In the genomic region with DNA sequence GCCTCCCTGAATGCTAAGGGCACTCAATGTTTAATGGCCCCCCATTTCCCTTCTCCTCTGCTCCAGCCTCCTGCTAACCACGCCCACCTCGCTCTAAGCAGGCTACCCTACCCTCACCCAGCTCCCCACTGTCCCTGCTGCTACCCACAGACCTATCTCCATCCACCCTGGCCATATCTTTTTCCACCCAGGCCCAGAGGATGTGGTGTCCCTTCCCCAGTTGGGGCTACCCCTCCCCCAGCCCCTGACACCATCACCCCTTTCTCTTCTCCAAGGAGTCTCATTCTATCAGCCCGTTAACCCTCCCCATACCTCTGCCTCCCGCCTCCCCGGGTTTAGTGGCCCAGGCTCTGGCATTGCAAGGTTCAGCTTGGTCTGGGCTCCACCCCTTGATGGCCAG, we compare ENCODE assay signal across 10 cellular contexts. TPM values are rescaled to one million over a fixed set of nuclear protein-coding genes. Genes with fewer than 3 reads are reported as not detected.
A peak's percentile ranks its signal among the peaks of the same experiment; 100 is the strongest.
DNase-seq lines count a peak whose midpoint lies in the region; ATAC-seq and TF ChIP-seq lines count a peak whose summit lies in the region.
"Had no signal": no experiment of that assay in that cellular context is flagged by ENCODE, and none has a peak within 500 bp of the region (broad histone marks: within the 10 kb centered on the region; RNA-seq: fewer than 3 reads in every experiment).

No MANE protein-coding gene starts in this region.

- H3K4me3 Mint-ChIP-seq in activated CD8-positive, alpha-beta T cell treated with anti-CD3 and anti-CD28 coated beads, Interleukin-2, amount 10 ng/mL, durations not matched to agents 7 days and 5 days = peak overlapping the region; percentile 71

- no peaks in the 10 kb centered on the region for H3K27me3 Mint-ChIP-seq in activated CD8-positive, alpha-beta T cell treated with anti-CD3 and anti-CD28 coated beads, Interleukin-2, amount 10 ng/mL, durations not matched to agents 7 days and 5 days (ENCODE audit: low read depth)

- H3K27me3 ChIP-seq in BLaER1 treated with 17β-estradiol and CSF1 and Interleukin-3, amounts not matched to agents 10 nM and 100 nM = peaks cover 0 to 6% (median 0%) of the 10 kb centered on the region in 11 experiments; a peak in 3 of 22 replicates
- no peaks in the 10 kb centered on the region for H3K27me3 ChIP-seq in HCT116 (ENCODE audit: insufficient read depth, low read length)
- H3K27me3 ChIP-seq: upper lobe of left lung had no signal

- ATAC-seq in HCT116 = no peak
- ATAC-seq in activated CD8-positive, alpha-beta T cell treated with anti-CD3 and anti-CD28 coated beads, Interleukin-2, amount 10 ng/mL, durations not matched to agents 7 days and 5 days = peak; percentile 2
- no peak for ATAC-seq in mucosa of descending colon
- ATAC-seq in activated CD4-positive, CD25-positive, alpha-beta regulatory T cell treated with anti-CD3 and anti-CD28 coated beads, Interleukin-2, amount 50 U/mL, for 24 hours = no peak

- H3K9me2 ChIP-seq in HCT116 (ENCODE audit: insufficient read depth) = no peaks in the 10 kb centered on the region

- peaks cover 93 to 100% (median 99%) of the 10 kb centered on the region in 10 experiments for H3K4me1 ChIP-seq in BLaER1 treated with 17β-estradiol and CSF1 and Interleukin-3, amounts not matched to agents 10 nM and 100 nM
- H3K4me1 ChIP-seq in HCT116 (ENCODE audit: control insufficient read depth in 1 of 2, insufficient read depth in 2 of 2, low read length in 2 of 2) = peaks cover 20 to 32% of the 10 kb centered on the region in 2 experiments
- peaks cover 26% of the 10 kb centered on the region for H3K4me1 ChIP-seq in mucosa of descending colon (ENCODE audit: low read depth)

- no peaks in the 10 kb centered on the region for H3K9me3 Mint-ChIP-seq in activated CD8-positive, alpha-beta T cell treated with anti-CD3 and anti-CD28 coated beads, Interleukin-2, amount 10 ng/mL, durations not matched to agents 7 days and 5 days (ENCODE audit: insufficient read depth)

- POLR2A ChIA-PET in HCT116 (lab: Charles Lee) = no interaction called here
- POLR2A ChIA-PET in activated CD8-positive, alpha-beta T cell treated with anti-CD3 and anti-CD28 coated beads, Interleukin-2, amount 10 ng/mL, durations not matched to agents 7 days and 5 days (lab: Charles Lee) = interaction anchor here (0.9 to 11.3 kb wide), 5 partner anchors 13 to 76 kb away, joined by 3 to 162 read pairs (median 6); partner anchors contain the start of gene PPIF

- peaks cover 38 to 49% (median 43%) of the 10 kb centered on the region in 11 experiments for H4K20me1 ChIP-seq in BLaER1 treated with 17β-estradiol and CSF1 and Interleukin-3, amounts not matched to agents 10 nM and 100 nM
- H4K20me1 ChIP-seq in HCT116 (ENCODE audit: insufficient read depth) = no peaks in the 10 kb centered on the region

- H2AFZ ChIP-seq in HCT116 (ENCODE audit: low read depth, low read length, poor library complexity, severe bottlenecking) = no peak overlapping the region

- TF ChIP-seq CTCF in HCT116 (IDR thresholded peaks at IDR 0.05 in 2 of 3, conservative IDR thresholded peaks at IDR 0.05 in 1 of 3; ENCODE audit: borderline replicate concordance in 1 of 3, insufficient read depth in 1 of 3, low read depth in 2 of 3, low read length in 2 of 3) (no peak), mucosa of descending colon (IDR thresholded peaks at IDR 0.05) (no peak)

- CTCF ChIA-PET in HCT116 (lab: Charles Lee) = no interaction called here
- CTCF ChIA-PET in activated CD8-positive, alpha-beta T cell treated with anti-CD3 and anti-CD28 coated beads, Interleukin-2, amount 10 ng/mL, durations not matched to agents 7 days and 5 days (lab: Charles Lee) = interaction anchor here (0.7 to 8.6 kb wide), 6 partner anchors 15 to 430 kb away, joined by 3 to 73 read pairs (median 10); partner anchors contain the start of gene PPIF

- intact Hi-C loops in HCT116 (cut with micrococcal nuclease) = no loop called here
- intact Hi-C loops in mucosa of descending colon (cut with DNase I, micrococcal nuclease) = no loop called here

- H3K9ac ChIP-seq in BLaER1 treated with 17β-estradiol and CSF1 and Interleukin-3, amounts not matched to agents 10 nM and 100 nM = peak overlapping the region in 5 of 11 experiments; percentile 38 to 76 (median 71); a peak in 9 of 22 replicates
- no peak overlapping the region for H3K9ac ChIP-seq in HCT116 (ENCODE audit: low read length)

- H3K36me3 ChIP-seq in BLaER1 treated with 17β-estradiol and CSF1 and Interleukin-3, amounts not matched to agents 10 nM and 100 nM = peaks cover 18 to 27% (median 24%) of the 10 kb centered on the region in 11 experiments
- H3K36me3 ChIP-seq in HCT116 (ENCODE audit: control insufficient read depth in 1 of 2, insufficient read depth in 2 of 2, low read length in 2 of 2) (peaks cover 0 to 4% of the 10 kb centered on the region in 2 experiments; a peak in 1 of 4 replicates), mucosa of descending colon (ENCODE audit: low read depth) (no peaks in the 10 kb centered on the region)

- H3K4me3 ChIP-seq in BLaER1 treated with 17β-estradiol and CSF1 and Interleukin-3, amounts not matched to agents 10 nM and 100 nM = peak overlapping the region in 1 of 10 experiments; percentile 3; a peak in 1 of 20 replicates
- H3K4me3 ChIP-seq in HCT116 (replicated peaks in 1 of 2; ENCODE audit: low read depth in 1 of 2, low read length in 2 of 2) (no peak overlapping the region), mucosa of descending colon (no peak overlapping the region)
- H3K4me3 ChIP-seq: upper lobe of left lung had no signal

- peaks cover 0 to 6% (median 0%) of the 10 kb centered on the region in 11 experiments; a peak in 1 of 22 replicates for H3K9me3 ChIP-seq in BLaER1 treated with 17β-estradiol and CSF1 and Interleukin-3, amounts not matched to agents 10 nM and 100 nM (replicated peaks in 1 of 11)
- H3K9me3 ChIP-seq in HCT116 (ENCODE audit: control insufficient read depth in 1 of 2, insufficient read depth in 1 of 2, low read depth in 1 of 2, low read length in 2 of 2) = no peaks in the 10 kb centered on the region
- no peaks in the 10 kb centered on the region for H3K9me3 ChIP-seq in mucosa of descending colon
- H3K9me3 ChIP-seq: upper lobe of left lung had no signal

- TF ChIP-seq POLR2A in HCT116 (IDR thresholded peaks at IDR 0.05; ENCODE audit: borderline replicate concordance, extremely low read depth, insufficient read depth, insufficient read length) = no peak

- H3K27ac ChIP-seq in BLaER1 treated with 17β-estradiol and CSF1 and Interleukin-3, amounts not matched to agents 10 nM and 100 nM = peak overlapping the region in 9 of 11 experiments; percentile 41 to 86 (median 66); a peak in 15 of 22 replicates
- H3K27ac ChIP-seq in HCT116 (ENCODE audit: low read depth, low read length) = peak overlapping the region; percentile 50; the same call in 1 of the 2 replicates

- no peak for TF ChIP-seq RAD21 in HCT116 (IDR thresholded peaks at IDR 0.05; ENCODE audit: low read depth)

- BruUV-seq in HCT116 (replicated peaks; lab: Mats Ljungman, UMichigan) = no TSS peak

- peaks cover 27% of the 10 kb centered on the region for H3K36me3 Mint-ChIP-seq in activated CD8-positive, alpha-beta T cell treated with anti-CD3 and anti-CD28 coated beads, Interleukin-2, amount 10 ng/mL, durations not matched to agents 7 days and 5 days (ENCODE audit: low read depth)

- H3K4me1 Mint-ChIP-seq in activated CD8-positive, alpha-beta T cell treated with anti-CD3 and anti-CD28 coated beads, Interleukin-2, amount 10 ng/mL, durations not matched to agents 7 days and 5 days (ENCODE audit: low read depth) = peaks cover 80% of the 10 kb centered on the region

- H3K27ac Mint-ChIP-seq in activated CD8-positive, alpha-beta T cell treated with anti-CD3 and anti-CD28 coated beads, Interleukin-2, amount 10 ng/mL, durations not matched to agents 7 days and 5 days = peak overlapping the region; percentile 95

- RAD21 ChIA-PET in HCT116 (lab: Charles Lee; ENCODE audit: low non-redundant PET in 1 of 2, low total read pairs in 2 of 2, uncharacterized antibody in 2 of 2, unreplicated experiment in 2 of 2) = no interaction called here

- H3K79me2 ChIP-seq in HCT116 (ENCODE audit: insufficient read depth, low read length) = no peaks in the 10 kb centered on the region

- DNase-seq in HCT116 (ENCODE audit: low read depth, low spot score) (no peak), mucosa of descending colon (peak in 2 of 3 donors; percentile 32 to 44), kidney glomerular epithelial cell (lab: John Stamatoyannopoulos, UW) (no peak), cortex of kidney (lab: John Stamatoyannopoulos, UW) (no peak), DMS53 (lab: John Stamatoyannopoulos, UW) (no peak)
- DNase-seq in activated CD8-positive, alpha-beta T cell treated with anti-CD3 and anti-CD28 coated beads, Interleukin-2, amount 10 ng/mL, durations not matched to agents 7 days and 5 days = no peak
- DNase-seq: NCI-H1092 treated with DMSO at 0.1 percent for 48 hours, upper lobe of left lung had no signal

- H3K4me2 ChIP-seq in BLaER1 treated with 17β-estradiol and CSF1 and Interleukin-3, amounts not matched to agents 10 nM and 100 nM = peak overlapping the region; percentile 77 to 98 (median 89)
- peak overlapping the region; percentile 55 for H3K4me2 ChIP-seq in HCT116 (ENCODE audit: low read length)

TF ChIP-seq in HCT116, 20 proteins besides CTCF, POLR2A, EP300 and RAD21 (continues in another document):
- TF ChIP-seq CEBPB (IDR thresholded peaks at IDR 0.05; ENCODE audit: low read depth) (no peak), ZFX (IDR thresholded peaks at IDR 0.05) (no peak)
- TF ChIP-seq, protein P1, sequence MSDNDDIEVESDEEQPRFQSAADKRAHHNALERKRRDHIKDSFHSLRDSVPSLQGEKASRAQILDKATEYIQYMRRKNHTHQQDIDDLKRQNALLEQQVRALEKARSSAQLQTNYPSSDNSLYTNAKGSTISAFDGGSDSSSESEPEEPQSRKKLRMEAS (IDR thresholded peaks at IDR 0.05) = no peak

RNA-seq across cellular contexts. Expression of gene PPIF, which starts 28.9 kb away (rescaled TPM):
- total RNA-seq in HCT116 (2021; ENCODE audit: unreplicated experiment) (85.0 TPM), mucosa of descending colon (10 to 100 TPM; 54.6 to 88.5 (median 77.3) TPM)
- 65.3 and 71.3 TPM in 2 replicates for polyA plus RNA-seq in HCT116 (2012)
- 10 to 100 TPM; 74.7 to 77.7 TPM for total RNA-seq in activated CD8-positive, alpha-beta T cell treated with anti-CD3 and anti-CD28 coated beads, Interleukin-2, amount 10 ng/mL, durations not matched to agents 7 days and 5 days

Comparison
In these comparisons a context has a peak if more than half of its experiments do, and no peak if none do; other contexts are left out.
1. DNase-seq: peak in mucosa of descending colon (2 of 3); none in HCT116 (single experiment), activated CD8-positive, alpha-beta T cell treated with anti-CD3 and anti-CD28 coated beads, Interleukin-2, amount 10 ng/mL, durations not matched to agents 7 days and 5 days (single experiment), kidney glomerular epithelial cell (single experiment), cortex of kidney (single experiment) and DMS53 (single experiment).